In the genomic region with DNA sequence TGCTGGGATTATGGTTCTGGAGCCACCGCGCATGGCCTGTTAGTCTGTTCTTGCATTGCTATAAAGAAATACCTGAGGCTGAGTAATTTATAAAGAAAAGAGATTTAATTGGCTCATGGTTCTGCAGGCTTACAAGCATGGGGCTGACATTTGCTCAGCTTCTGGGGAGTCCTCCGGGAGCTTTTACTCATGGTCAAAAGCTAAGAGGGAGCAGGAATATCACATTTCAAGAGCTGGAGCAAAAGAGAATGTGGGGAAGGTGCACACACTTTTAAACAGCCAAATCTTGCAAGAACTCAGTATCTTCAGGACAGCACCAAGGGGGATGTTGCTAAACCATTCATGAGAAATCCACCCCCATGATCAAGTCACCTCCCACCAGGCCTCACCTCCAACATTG, we compare ENCODE assay signal across 19 cellular contexts. TPM values are rescaled to one million over a fixed set of nuclear protein-coding genes. Genes with fewer than 3 reads are reported as not detected.
DNase-seq lines count a peak whose midpoint lies in the region; ATAC-seq and TF ChIP-seq lines count a peak whose summit lies in the region.
"Had no signal": no experiment of that assay in that cellular context is flagged by ENCODE, and none has a peak within 500 bp of the region (broad histone marks: within the 10 kb centered on the region; RNA-seq: fewer than 3 reads in every experiment).

No MANE protein-coding gene starts in this region.

- no peaks in the 10 kb centered on the region for H3K9me3 Mint-ChIP-seq in stimulated activated naive CD8-positive, alpha-beta T cell treated with anti-CD3 and anti-CD28 coated beads, Interleukin-15, amount 100 ng/mL, for 72 hours
- H3K9me3 Mint-ChIP-seq in nephron progenitor cell: peaks cover 13% of the 10 kb centered on the region

- H3K4me3 Mint-ChIP-seq in stimulated activated naive CD8-positive, alpha-beta T cell treated with anti-CD3 and anti-CD28 coated beads, Interleukin-15, amount 100 ng/mL, for 72 hours: no peak overlapping the region
- peak overlapping the region; percentile 28 for H3K4me3 Mint-ChIP-seq in nephron progenitor cell
- H3K4me3 Mint-ChIP-seq: CD8-positive, alpha-beta T cell had no signal

- peaks cover 36% of the 10 kb centered on the region for H3K36me3 Mint-ChIP-seq in nephron progenitor cell (ENCODE audit: low read depth)

- H3K4me1 Mint-ChIP-seq in stimulated activated naive CD8-positive, alpha-beta T cell treated with anti-CD3 and anti-CD28 coated beads, Interleukin-15, amount 100 ng/mL, for 72 hours: peaks cover 40% of the 10 kb centered on the region
- peaks cover 7% of the 10 kb centered on the region for H3K4me1 Mint-ChIP-seq in nephron progenitor cell

- ATAC-seq in stimulated activated naive CD8-positive, alpha-beta T cell treated with anti-CD3 and anti-CD28 coated beads, Interleukin-15, amount 100 ng/mL, for 72 hours: no peak
- ATAC-seq in stimulated activated naive CD8-positive, alpha-beta T cell treated with anti-CD3 and anti-CD28 coated beads, Interleukin-15, Interleukin-2, amounts not matched to agents 100 U/mL and 50 U/mL, for 24 hours: no peak
- ATAC-seq in HG03571 (IDR thresholded peaks at IDR 0.05; ENCODE audit: unreplicated experiment): no peak
- ATAC-seq: CD8-positive, alpha-beta T cell had no signal

- peak overlapping the region; percentile 14 to 83 for H3K27ac Mint-ChIP-seq in stimulated activated naive CD8-positive, alpha-beta T cell treated with anti-CD3 and anti-CD28 coated beads, Interleukin-15, amount 100 ng/mL, for 72 hours
- H3K27ac Mint-ChIP-seq in nephron progenitor cell: peak overlapping the region; percentile 22
- H3K27ac Mint-ChIP-seq: CD8-positive, alpha-beta T cell had no signal

- H3K27me3 Mint-ChIP-seq in stimulated activated naive CD8-positive, alpha-beta T cell treated with anti-CD3 and anti-CD28 coated beads, Interleukin-15, amount 100 ng/mL, for 72 hours: no peaks in the 10 kb centered on the region
- no peaks in the 10 kb centered on the region for H3K27me3 Mint-ChIP-seq in nephron progenitor cell (ENCODE audit: low read depth, poor library complexity)

- TF ChIP-seq CTCF in nephron progenitor cell (IDR thresholded peaks at IDR 0.05): no peak

- peak; percentile 42 for DNase-seq in NCI-H2171 treated with DMSO at 0.1 percent for 48 hours (lab: John Stamatoyannopoulos, UW)
- no peak for DNase-seq in NCI-H2171 (lab: John Stamatoyannopoulos, UW)
- no peak for DNase-seq in stimulated activated naive CD8-positive, alpha-beta T cell treated with anti-CD3 and anti-CD28 coated beads, Interleukin-15, amount 100 ng/mL, for 72 hours
- no peak for DNase-seq in stimulated activated naive CD8-positive, alpha-beta T cell treated with anti-CD3 and anti-CD28 coated beads, Interleukin-15, Interleukin-2, amounts not matched to agents 100 U/mL and 50 U/mL, for 24 hours
- DNase-seq in nephron progenitor cell: no peak
- DNase-seq in dermis blood vessel endothelial cell: no peak
- DNase-seq in epidermal melanocyte (ENCODE audit: insufficient read length, low spot score): no peak
- DNase-seq: 8988T; AML-193; C1 segment of cervical spinal cord; CD8-positive, alpha-beta T cell; KG1; NCI-H1092 treated with DMSO at 0.1 percent for 48 hours; NCI-H1436 treated with DMSO at 0.1 percent for 48 hours; NCI-H1930; NCI-H524 treated with DMSO at 0.1 percent for 48 hours; OCI-M1; SJCRH30 had no signal

RNA-seq across cellular contexts. Expression of gene JAK2, which starts 12.1 kb away (rescaled TPM):
- total RNA-seq in dermis blood vessel endothelial cell: 8.2 TPM in 2 replicates
